ENCODE assay signal across 1 cellular context in genomic region chr11:126113515-126113957, GRCh38.
A peak's percentile ranks its signal among the peaks of the same experiment; 100 is the strongest.
TF ChIP-seq lines count a peak whose summit lies in the region.

No MANE protein-coding gene starts in this region.

TF ChIP-seq in HepG2, 621 proteins besides CTCF, POLR2A, EP300 and RAD21 (continued from another document and continues in another):
- TF ChIP-seq ZNF414 (CRISPR knock-in tag; IDR thresholded peaks at IDR 0.05), result no peak
- no peak for TF ChIP-seq SALL2 (CRISPR knock-in tag; IDR thresholded peaks at IDR 0.05)
- no peak for TF ChIP-seq BCLAF1 (IDR thresholded peaks at IDR 0.05)
- TF ChIP-seq SP5 (CRISPR knock-in tag; IDR thresholded peaks at IDR 0.05; ENCODE audit: borderline replicate concordance, low read depth), result peak; percentile 74
- TF ChIP-seq ZNF460 (CRISPR knock-in tag; IDR thresholded peaks at IDR 0.05; ENCODE audit: borderline replicate concordance), result no peak
- no peak for TF ChIP-seq ZBTB3 (CRISPR knock-in tag; IDR thresholded peaks at IDR 0.05; ENCODE audit: borderline replicate concordance, low read depth)
- TF ChIP-seq ZNF569 (CRISPR knock-in tag; IDR thresholded peaks at IDR 0.05; ENCODE audit: borderline replicate concordance), result no peak
- TF ChIP-seq PAWR (CRISPR knock-in tag; IDR thresholded peaks at IDR 0.05; ENCODE audit: borderline replicate concordance), result no peak
- no peak for TF ChIP-seq ZNF816 (CRISPR knock-in tag; IDR thresholded peaks at IDR 0.05; ENCODE audit: borderline replicate concordance)
- no peak for TF ChIP-seq HOXD1 (CRISPR knock-in tag; IDR thresholded peaks at IDR 0.05)
- TF ChIP-seq TERF1 (CRISPR knock-in tag; IDR thresholded peaks at IDR 0.05), result no peak
- TF ChIP-seq KMT2B (CRISPR knock-in tag; IDR thresholded peaks at IDR 0.05), result no peak
- TF ChIP-seq SP4 (CRISPR knock-in tag; IDR thresholded peaks at IDR 0.05), result no peak
- no peak for TF ChIP-seq SIX4 (CRISPR knock-in tag; IDR thresholded peaks at IDR 0.05)
- TF ChIP-seq FIP1L1 (IDR thresholded peaks at IDR 0.05; ENCODE audit: borderline replicate concordance, insufficient read depth, low read depth, low read length), result no peak
- TF ChIP-seq ZBTB2 (CRISPR knock-in tag; IDR thresholded peaks at IDR 0.05; ENCODE audit: low read depth), result no peak
- no peak for TF ChIP-seq ATF7-NPFF (CRISPR knock-in tag; IDR thresholded peaks at IDR 0.05; ENCODE audit: low read depth)
- TF ChIP-seq ZNF747 (CRISPR knock-in tag; IDR thresholded peaks at IDR 0.05; ENCODE audit: borderline replicate concordance), result no peak
- no peak for TF ChIP-seq ETS1 (CRISPR knock-in tag; IDR thresholded peaks at IDR 0.05)
- TF ChIP-seq HNRNPL (IDR thresholded peaks at IDR 0.05; ENCODE audit: low read depth, low read length), result no peak
- no peak for TF ChIP-seq RBM39 (IDR thresholded peaks at IDR 0.05; ENCODE audit: low read depth, low read length, poor library complexity, severe bottlenecking)
- TF ChIP-seq KDM5A (IDR thresholded peaks at IDR 0.05; ENCODE audit: borderline replicate concordance, low read length), result no peak
- TF ChIP-seq CREB3 (CRISPR knock-in tag; IDR thresholded peaks at IDR 0.05), result no peak
- TF ChIP-seq RARG (CRISPR knock-in tag; IDR thresholded peaks at IDR 0.05; ENCODE audit: low read depth), result no peak
- no peak for TF ChIP-seq GPBP1L1 (CRISPR knock-in tag; IDR thresholded peaks at IDR 0.05)
- no peak for TF ChIP-seq ZNF431 (CRISPR knock-in tag; IDR thresholded peaks at IDR 0.05; ENCODE audit: borderline replicate concordance, low read depth)
- no peak for TF ChIP-seq REL (CRISPR knock-in tag; conservative IDR thresholded peaks at IDR 0.05)
- TF ChIP-seq EED (CRISPR knock-in tag; IDR thresholded peaks at IDR 0.05), result no peak
- no peak for TF ChIP-seq TIGD3 (CRISPR knock-in tag; IDR thresholded peaks at IDR 0.05; ENCODE audit: borderline replicate concordance)
- peak; percentile 84 for TF ChIP-seq HIC2 (CRISPR knock-in tag; IDR thresholded peaks at IDR 0.05; ENCODE audit: low read depth)
- TF ChIP-seq MIER2 (CRISPR knock-in tag; IDR thresholded peaks at IDR 0.05), result no peak
- TF ChIP-seq SOX6 (IDR thresholded peaks at IDR 0.05), result no peak
- peak; percentile 25; the same call in 1 of the 2 replicates for TF ChIP-seq SOX6 (CRISPR knock-in tag; IDR thresholded peaks at IDR 0.05)
- no peak for TF ChIP-seq ZNF782 (CRISPR knock-in tag; IDR thresholded peaks at IDR 0.05; ENCODE audit: borderline replicate concordance)
- no peak for TF ChIP-seq HMGA1 (CRISPR knock-in tag; conservative IDR thresholded peaks at IDR 0.05)
- peak; percentile 30; the same call in 1 of the 2 replicates for TF ChIP-seq FOSL2 (CRISPR knock-in tag; IDR thresholded peaks at IDR 0.05)
- no peak for TF ChIP-seq ATF6 (CRISPR knock-in tag; conservative IDR thresholded peaks at IDR 0.05)
- TF ChIP-seq ZNF225 (CRISPR knock-in tag; IDR thresholded peaks at IDR 0.05), result no peak
- no peak for TF ChIP-seq ZNF83 (CRISPR knock-in tag; IDR thresholded peaks at IDR 0.05; ENCODE audit: borderline replicate concordance)
- no peak for TF ChIP-seq MLX (CRISPR knock-in tag; IDR thresholded peaks at IDR 0.05)
- no peak for TF ChIP-seq HNRNPH1 (optimal IDR thresholded peaks at IDR 0.05; ENCODE audit: low read depth, low read length)
- TF ChIP-seq IRF1 (CRISPR knock-in tag; IDR thresholded peaks at IDR 0.05; ENCODE audit: low read depth), result no peak
- no peak for TF ChIP-seq GABPB1 (CRISPR knock-in tag; IDR thresholded peaks at IDR 0.05)
- no peak for TF ChIP-seq SRSF1 (optimal IDR thresholded peaks at IDR 0.05; ENCODE audit: low read depth, low read length)
- TF ChIP-seq ZNF513 (CRISPR knock-in tag; conservative IDR thresholded peaks at IDR 0.05), result no peak
- TF ChIP-seq ZNF674 (CRISPR knock-in tag; IDR thresholded peaks at IDR 0.05; ENCODE audit: low read depth), result no peak
- no peak for TF ChIP-seq MTA3 (CRISPR knock-in tag; IDR thresholded peaks at IDR 0.05)
- TF ChIP-seq BORCS8-MEF2B (CRISPR knock-in tag; IDR thresholded peaks at IDR 0.05), result no peak
